In genomic region chr2:99475095-99475494, GRCh38 we compare ENCODE assay signal across 8 cellular contexts. TPM values are rescaled to one million over a fixed set of nuclear protein-coding genes. Genes with fewer than 3 reads are reported as not detected.
DNase-seq lines count a peak whose midpoint lies in the region; ATAC-seq and TF ChIP-seq lines count a peak whose summit lies in the region.
"Not testable (repeated sequence)": the region's sequence is repeated elsewhere in the genome, so short reads cannot be mapped to it uniquely, and the experiment has no call there.

No MANE protein-coding gene starts in this region.

- H3K4me1 ChIP-seq in GM23338 (ENCODE audit: insufficient read depth) (peaks cover 48% of the 10 kb centered on the region), left ventricle myocardium inferior (peaks cover 100% of the 10 kb centered on the region)
- H3K4me1 ChIP-seq in mesodermal cell (ENCODE audit: control insufficient read depth, insufficient read depth, low read length, poor library complexity, severe bottlenecking) = not testable (repeated sequence)

- H3K27me3 Mint-ChIP-seq in GM23338 (ENCODE audit: insufficient read depth, low read depth, poor library complexity); activated T-cell treated with anti-CD3 and anti-CD28 coated beads, Interleukin-2, amount 50 U/mL, for 24 hours; stimulated activated memory B cell treated with anti-CD40 and anti-IgM and Interleukin-4, amounts not matched to agents 10 μg/mL and 1 μg/mL and 100 μg/mL, for 72 hours: not testable (repeated sequence)

- H3K4me1 Mint-ChIP-seq in GM23338 = peaks cover 56% of the 10 kb centered on the region
- H3K4me1 Mint-ChIP-seq in activated T-cell treated with anti-CD3 and anti-CD28 coated beads, Interleukin-2, amount 50 U/mL, for 24 hours (ENCODE audit: low read depth) = peaks cover 68% of the 10 kb centered on the region
- H3K4me1 Mint-ChIP-seq in stimulated activated memory B cell treated with anti-CD40 and anti-IgM and Interleukin-4, amounts not matched to agents 10 μg/mL and 1 μg/mL and 100 μg/mL, for 72 hours = peaks cover 54% of the 10 kb centered on the region

- not testable (repeated sequence) for H4K20me1 ChIP-seq in GM23338 (replicated peaks; ENCODE audit: insufficient read depth)

- H3K27ac Mint-ChIP-seq in GM23338 = peak overlapping the region; percentile 85
- peak overlapping the region; percentile 20 for H3K27ac Mint-ChIP-seq in activated T-cell treated with anti-CD3 and anti-CD28 coated beads, Interleukin-2, amount 50 U/mL, for 24 hours
- peak overlapping the region; percentile 32 for H3K27ac Mint-ChIP-seq in stimulated activated memory B cell treated with anti-CD40 and anti-IgM and Interleukin-4, amounts not matched to agents 10 μg/mL and 1 μg/mL and 100 μg/mL, for 72 hours

- H3K4me3 Mint-ChIP-seq in GM23338; activated T-cell treated with anti-CD3 and anti-CD28 coated beads, Interleukin-2, amount 50 U/mL, for 24 hours; stimulated activated memory B cell treated with anti-CD40 and anti-IgM and Interleukin-4, amounts not matched to agents 10 μg/mL and 1 μg/mL and 100 μg/mL, for 72 hours: not testable (repeated sequence)

- not testable (repeated sequence) for H3K27me3 ChIP-seq in GM23338 (ENCODE audit: insufficient read depth); left ventricle myocardium inferior (ENCODE audit: low read depth)

- WGBS in mesodermal cell (ENCODE audit: insufficient coverage in 2 of 2), 2 experiments = 94 to 95% methylated on average over 2 to 3 of the region's 4 CpGs

- not testable (repeated sequence) for H3K9me3 ChIP-seq in left ventricle myocardium inferior (replicated peaks); mesodermal cell (ENCODE audit: control insufficient read depth, low read length)

- intact Hi-C loops in left ventricle myocardium inferior (cut with micrococcal nuclease) = loop anchor here (10.0 kb wide), 1 partner anchor 130 kb away; no protein-coding TSS in a partner anchor

- not testable (repeated sequence) for TF ChIP-seq CTCF in 22Rv1 (IDR thresholded peaks at IDR 0.05); GM23338 (conservative IDR thresholded peaks at IDR 0.05; ENCODE audit: low read depth in 2 of 2); LNCaP clone FGC (IDR thresholded peaks at IDR 0.05; ENCODE audit: control insufficient read depth, extremely low read depth, insufficient read depth); left ventricle myocardium inferior (IDR thresholded peaks at IDR 0.05; ENCODE audit: borderline replicate concordance)

- not testable (repeated sequence) for H2AFZ ChIP-seq in GM23338

- not testable (repeated sequence) for H3F3A ChIP-seq in GM23338 (replicated peaks; ENCODE audit: low read depth)

- not testable (repeated sequence) for H3K36me3 ChIP-seq in GM23338 (ENCODE audit: insufficient read depth); left ventricle myocardium inferior
- H3K36me3 ChIP-seq in mesodermal cell (ENCODE audit: control insufficient read depth, insufficient read depth, low read length) = peaks cover 27% of the 10 kb centered on the region

- H3K27ac ChIP-seq in 22Rv1 = peak overlapping the region; percentile 69
- peak overlapping the region; percentile 93 for H3K27ac ChIP-seq in GM23338 (ENCODE audit: low read depth)
- H3K27ac ChIP-seq in left ventricle myocardium inferior (replicated peaks) = peak overlapping the region; percentile 66
- peak overlapping the region; percentile 37 for H3K27ac ChIP-seq in mesodermal cell (ENCODE audit: low read depth, low read length, severe bottlenecking)

- not testable (repeated sequence) for H3K4me2 ChIP-seq in GM23338

- H3K4me3 ChIP-seq in GM23338; left ventricle myocardium inferior; mesodermal cell (ENCODE audit: extremely low read depth, insufficient read depth, low read length, poor library complexity, severe bottlenecking): not testable (repeated sequence)
- 0 out of 2 replicates have a peak overlapping the region, but pooled peaks have one; percentile 2 for H3K4me3 ChIP-seq in LNCaP clone FGC (ENCODE audit: low read depth, low read length)

- H3K9me3 Mint-ChIP-seq in GM23338 = peaks cover 13% of the 10 kb centered on the region
- H3K9me3 Mint-ChIP-seq in activated T-cell treated with anti-CD3 and anti-CD28 coated beads, Interleukin-2, amount 50 U/mL, for 24 hours; stimulated activated memory B cell treated with anti-CD40 and anti-IgM and Interleukin-4, amounts not matched to agents 10 μg/mL and 1 μg/mL and 100 μg/mL, for 72 hours: not testable (repeated sequence)

- DNase-seq in GM23338 (ENCODE audit: low spot score) (peak; percentile 34), LNCaP clone FGC (ENCODE audit: low read depth) (peak; percentile 54), dermis blood vessel endothelial cell (peak; percentile 23)
- not testable (repeated sequence) for DNase-seq in activated T-cell treated with anti-CD3 and anti-CD28 coated beads, Interleukin-2, amount 50 U/mL, for 24 hours; left ventricle myocardium inferior

- not testable (repeated sequence) for ATAC-seq in GM23338; stimulated activated memory B cell treated with anti-CD40 and anti-IgM and Interleukin-4, amounts not matched to agents 10 μg/mL and 1 μg/mL and 100 μg/mL, for 72 hours

- H3K36me3 Mint-ChIP-seq in GM23338 (ENCODE audit: low read depth) = peaks cover 16% of the 10 kb centered on the region
- peaks cover 33% of the 10 kb centered on the region for H3K36me3 Mint-ChIP-seq in activated T-cell treated with anti-CD3 and anti-CD28 coated beads, Interleukin-2, amount 50 U/mL, for 24 hours (ENCODE audit: low read depth)
- H3K36me3 Mint-ChIP-seq in stimulated activated memory B cell treated with anti-CD40 and anti-IgM and Interleukin-4, amounts not matched to agents 10 μg/mL and 1 μg/mL and 100 μg/mL, for 72 hours = peaks cover 23% of the 10 kb centered on the region

- H3K79me2 ChIP-seq in GM23338 (replicated peaks; ENCODE audit: insufficient read depth) = peaks cover 97% of the 10 kb centered on the region

- not testable (repeated sequence) for H3K9me2 ChIP-seq in GM23338 (ENCODE audit: insufficient read depth)

RNA-seq across cellular contexts. Expression of gene REV1, which starts 14.7 kb away (rescaled TPM):
- total RNA-seq in GM23338 (2014; rRNA removed; shearing (Covaris generic)) = 39.1 and 46.7 TPM in 2 replicates
- 30.2 and 32.9 TPM in 2 replicates for polyA plus RNA-seq in GM23338 (2016; fragmentation: Nextera tagmentation; extraction: Ambion mirVana)
- total RNA-seq in dermis blood vessel endothelial cell = 38.9 and 47.1 TPM in 2 replicates
- 42.8 TPM for total RNA-seq in left ventricle myocardium inferior
- polyA plus RNA-seq in mesodermal cell (2013, experiment 1 of 2) = 22.9 TPM
- 28.1 TPM for polyA plus RNA-seq in mesodermal cell (2013, experiment 2 of 2)

Comparison
In these comparisons a context has a peak if more than half of its experiments do, and no peak if none do; other contexts are left out.
1. H3K27ac ChIP-seq: peak in every context shown above with its lines; median percentile 93 in GM23338; 69 in 22Rv1; 66 in left ventricle myocardium inferior; 37 in mesodermal cell.
2. H3K27ac Mint-ChIP-seq: peak in every context shown above with its lines; median percentile 85 in GM23338; 32 in stimulated activated memory B cell treated with anti-CD40 and anti-IgM and Interleukin-4, amounts not matched to agents 10 μg/mL and 1 μg/mL and 100 μg/mL, for 72 hours; 20 in activated T-cell treated with anti-CD3 and anti-CD28 coated beads, Interleukin-2, amount 50 U/mL, for 24 hours.